Comparison of ENCODE assay signal across 33 cellular contexts in the genomic region with DNA sequence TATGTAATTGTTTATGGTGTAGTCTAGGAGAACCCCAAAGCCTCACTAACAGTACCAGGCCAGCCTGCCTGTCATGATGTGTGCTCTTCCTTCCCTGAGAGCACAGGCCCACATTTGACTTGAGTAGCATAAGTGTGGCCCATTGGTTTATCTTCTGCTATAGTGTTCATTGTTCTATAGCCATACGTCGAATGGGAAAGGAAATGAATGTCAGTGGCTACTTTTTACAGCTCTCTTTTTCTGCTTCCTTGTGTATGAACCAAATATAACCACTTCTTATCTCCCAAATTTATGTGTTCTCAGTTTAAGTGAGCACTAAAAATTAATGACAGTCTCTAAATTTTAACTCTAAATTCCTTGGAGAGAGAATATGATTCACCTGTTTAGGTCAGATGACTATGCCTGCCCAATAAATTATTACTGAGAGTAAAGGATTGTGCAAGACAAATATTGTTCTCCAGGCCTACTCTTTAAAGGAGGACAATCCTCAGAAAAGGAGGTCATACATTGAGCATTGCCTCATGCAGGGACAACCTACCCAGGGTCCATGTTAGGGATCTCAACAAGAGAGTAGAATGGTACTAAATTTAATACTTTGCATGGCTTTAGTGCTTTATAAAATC.
"Had no signal": no experiment of that assay in that cellular context is flagged by ENCODE, and none has a peak within 500 bp of the region (broad histone marks: within the 10 kb centered on the region; RNA-seq: fewer than 3 reads in every experiment).

No MANE protein-coding gene starts in this region.

- H3K4me3 Mint-ChIP-seq: activated CD4-positive, alpha-beta T cell treated with anti-CD3 and anti-CD28 coated beads for 36 hours; activated CD4-positive, alpha-beta T cell treated with anti-CD3 and anti-CD28 coated beads, Interleukin-2, amount 10 ng/mL, durations not matched to agents 7 days and 5 days; activated CD8-positive, alpha-beta T cell treated with anti-CD3 and anti-CD28 coated beads, Interleukin-2, amount 10 ng/mL, durations not matched to agents 7 days and 5 days; activated naive CD4-positive, alpha-beta T cell treated with anti-CD3 and anti-CD28 coated beads, Interleukin-2, amount 50 U/mL, for 24 hours; activated naive CD8-positive, alpha-beta T cell treated with anti-CD3 and anti-CD28 coated beads, Interleukin-2, amount 10 ng/mL, durations not matched to agents 7 days and 5 days; activated T-cell treated with anti-CD3 and anti-CD28 coated beads, Interleukin-2, amount 50 U/mL, for 24 hours had no signal

- H3K27me3 Mint-ChIP-seq: activated CD4-positive, alpha-beta T cell treated with anti-CD3 and anti-CD28 coated beads, Interleukin-2, amount 10 ng/mL, durations not matched to agents 7 days and 5 days; activated naive CD4-positive, alpha-beta T cell treated with anti-CD3 and anti-CD28 coated beads, Interleukin-2, amount 50 U/mL, for 24 hours; activated T-cell treated with anti-CD3 and anti-CD28 coated beads, Interleukin-2, amount 50 U/mL, for 24 hours had no signal

- H3K9me3 ChIP-seq: body of pancreas, breast epithelium, Peyer's patch had no signal

- ATAC-seq: activated CD4-positive, alpha-beta T cell treated with anti-CD3 and anti-CD28 coated beads for 36 hours; activated CD8-positive, alpha-beta T cell treated with anti-CD3 and anti-CD28 coated beads, Interleukin-2, amount 10 ng/mL, durations not matched to agents 7 days and 5 days; body of pancreas; K562; PC-3 had no signal

- H3K27me3 ChIP-seq: body of pancreas, breast epithelium, Peyer's patch had no signal

- H3K9me3 Mint-ChIP-seq: activated CD4-positive, alpha-beta T cell treated with anti-CD3 and anti-CD28 coated beads, Interleukin-2, amount 10 ng/mL, durations not matched to agents 7 days and 5 days; activated naive CD4-positive, alpha-beta T cell treated with anti-CD3 and anti-CD28 coated beads, Interleukin-2, amount 50 U/mL, for 24 hours; activated naive CD8-positive, alpha-beta T cell treated with anti-CD3 and anti-CD28 coated beads, Interleukin-2, amount 10 ng/mL, durations not matched to agents 7 days and 5 days; activated T-cell treated with anti-CD3 and anti-CD28 coated beads, Interleukin-2, amount 50 U/mL, for 24 hours; activated T-helper 2 cell treated with anti-CD3 and anti-CD28 coated beads, Interferon-gamma antibody, Interleukin-2, Interleukin-4, amounts not matched to agents 10 μg/mL and 5 μg/mL and 100 μg/mL, durations not matched to agents 14 hours and 24 hours and 36 hours had no signal

- H3K4me3 ChIP-seq: body of pancreas, breast epithelium, K562, Peyer's patch had no signal

- H3K4me1 Mint-ChIP-seq: activated CD4-positive, alpha-beta T cell treated with anti-CD3 and anti-CD28 coated beads for 36 hours; activated CD4-positive, alpha-beta T cell treated with anti-CD3 and anti-CD28 coated beads, Interleukin-2, amount 10 ng/mL, durations not matched to agents 7 days and 5 days; activated naive CD4-positive, alpha-beta T cell treated with anti-CD3 and anti-CD28 coated beads, Interleukin-2, amount 50 U/mL, for 24 hours; activated naive CD8-positive, alpha-beta T cell treated with anti-CD3 and anti-CD28 coated beads, Interleukin-2, amount 10 ng/mL, durations not matched to agents 7 days and 5 days had no signal

- H3K36me3 Mint-ChIP-seq: activated naive CD4-positive, alpha-beta T cell treated with anti-CD3 and anti-CD28 coated beads, Interleukin-2, amount 50 U/mL, for 24 hours; activated naive CD8-positive, alpha-beta T cell treated with anti-CD3 and anti-CD28 coated beads, Interleukin-2, amount 10 ng/mL, durations not matched to agents 7 days and 5 days had no signal

- DNase-seq: activated CD4-positive, alpha-beta T cell treated with anti-CD3 and anti-CD28 coated beads for 36 hours; activated CD4-positive, alpha-beta T cell treated with anti-CD3 and anti-CD28 coated beads, Interleukin-2, amount 10 ng/mL, durations not matched to agents 7 days and 5 days; activated CD4-positive, alpha-beta T cell treated with anti-CD3 and anti-CD28 coated beads, Interleukin-2, amount 50 U/mL, for 48 hours; activated CD8-positive, alpha-beta T cell treated with anti-CD3 and anti-CD28 coated beads, Interleukin-2, amount 10 ng/mL, durations not matched to agents 7 days and 5 days; activated gamma-delta T cell; activated naive CD4-positive, alpha-beta T cell treated with Interleukin-2 at 50 U/mL for 16 hours; activated naive CD8-positive, alpha-beta T cell treated with anti-CD3 and anti-CD28 coated beads, Interleukin-2, amount 10 ng/mL, durations not matched to agents 7 days and 5 days; activated T-cell treated with anti-CD3 and anti-CD28 coated beads, Interleukin-2, amount 50 U/mL, for 24 hours; body of pancreas; NCI-H1092 treated with DMSO at 0.1 percent for 48 hours; NCI-H1417; NCI-H146; NCI-H187; NCI-H2029 treated with DMSO at 0.1 percent for 48 hours; NCI-H2107; NCI-H2171; NCI-H510A; NCI-H526; NCI-H748 treated with DMSO at 0.1 percent for 48 hours; NK-92 treated with Interleukin-12 subunit alpha and Interleukin-12 subunit beta, amount 100 ng/mL, for 24 hours; PC-3; Peyer's patch; Right ventricle myocardium superior; RPMI8226; SW 1271; T-helper 1 cell; T-helper 2 cell; T-helper 9 cell had no signal

- FAIRE-seq: astrocyte, K562 had no signal

- H3K27ac Mint-ChIP-seq: activated CD4-positive, alpha-beta T cell treated with anti-CD3 and anti-CD28 coated beads for 36 hours; activated CD4-positive, alpha-beta T cell treated with anti-CD3 and anti-CD28 coated beads, Interleukin-2, amount 10 ng/mL, durations not matched to agents 7 days and 5 days; activated CD8-positive, alpha-beta T cell treated with anti-CD3 and anti-CD28 coated beads, Interleukin-2, amount 10 ng/mL, durations not matched to agents 7 days and 5 days; activated naive CD4-positive, alpha-beta T cell treated with anti-CD3 and anti-CD28 coated beads, Interleukin-2, amount 50 U/mL, for 24 hours; activated naive CD8-positive, alpha-beta T cell treated with anti-CD3 and anti-CD28 coated beads, Interleukin-2, amount 10 ng/mL, durations not matched to agents 7 days and 5 days; activated T-cell treated with anti-CD3 and anti-CD28 coated beads, Interleukin-2, amount 50 U/mL, for 24 hours; activated T-helper 2 cell treated with anti-CD3 and anti-CD28 coated beads, Interferon-gamma antibody, Interleukin-2, Interleukin-4, amounts not matched to agents 10 μg/mL and 5 μg/mL and 100 μg/mL, durations not matched to agents 14 hours and 24 hours and 36 hours had no signal

- H3K4me1 ChIP-seq: body of pancreas, breast epithelium, Peyer's patch had no signal

- H3K27ac ChIP-seq: body of pancreas, breast epithelium, Peyer's patch had no signal

- H3K36me3 ChIP-seq: breast epithelium, Peyer's patch had no signal
